Comparison of ENCODE assay signal across 8 cellular contexts in the genomic region with DNA sequence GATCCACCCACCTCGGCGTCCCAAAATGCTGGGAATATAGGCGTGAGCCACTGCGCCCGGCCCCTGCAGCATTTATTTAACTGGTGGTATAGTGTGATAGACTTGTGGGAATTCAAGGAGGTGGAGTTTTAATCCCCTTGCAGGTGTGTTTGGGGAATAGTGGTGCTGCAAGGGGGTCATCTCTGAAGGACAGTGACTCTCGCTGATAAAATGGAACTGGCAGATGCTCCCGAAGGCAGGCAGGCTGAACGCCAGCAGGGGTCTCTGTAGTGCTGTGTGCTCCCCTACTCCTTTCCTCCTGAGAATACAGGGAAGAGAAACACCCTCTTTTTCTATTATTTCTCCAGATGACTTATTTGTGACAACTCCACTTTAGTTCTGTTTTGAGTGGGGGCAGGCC. TPM values are rescaled to one million over a fixed set of nuclear protein-coding genes. Genes with fewer than 3 reads are reported as not detected.
DNase-seq lines count a peak whose midpoint lies in the region; ATAC-seq, FAIRE-seq and TF ChIP-seq lines count a peak whose summit lies in the region.

No MANE protein-coding gene starts in this region.

- H3K4me1 ChIP-seq in left ventricle myocardium inferior (peaks cover 22% of the 10 kb centered on the region), subcutaneous abdominal adipose tissue (ENCODE audit: control insufficient read depth in 5 of 5, insufficient read depth in 5 of 5, low read length in 5 of 5) (peaks cover 0 to 75% (median 33%) of the 10 kb centered on the region in 5 donors), right cardiac atrium (ENCODE audit: control insufficient read depth, insufficient read depth, low read length) (no peaks in the 10 kb centered on the region)

- H3K27ac ChIP-seq in left ventricle myocardium inferior (replicated peaks) (no peak overlapping the region), subcutaneous abdominal adipose tissue (ENCODE audit: low read depth, low read length) (peak overlapping the region; percentile 48), right cardiac atrium (ENCODE audit: low read length) (no peak overlapping the region)

- WGBS in right cardiac atrium = 58% methylated on average over 8 of the region's 8 CpGs

- H3K9me3 Mint-ChIP-seq in brain = no peaks in the 10 kb centered on the region

- FAIRE-seq in HTR-8/SVneo (lab: Jason Lieb, UNC) = no peak

- H3K9ac ChIP-seq in subcutaneous abdominal adipose tissue (ENCODE audit: low read length in 5 of 5) = peak overlapping the region in 1 of 5 donors; percentile 34

- H3K9me3 ChIP-seq in left ventricle myocardium inferior (replicated peaks) (no peaks in the 10 kb centered on the region), subcutaneous abdominal adipose tissue (ENCODE audit: control insufficient read depth in 5 of 5, low read length in 5 of 5) (no peaks in the 10 kb centered on the region), right cardiac atrium (ENCODE audit: control insufficient read depth, low read length) (no peaks in the 10 kb centered on the region)

- H3K27me3 ChIP-seq in left ventricle myocardium inferior (ENCODE audit: low read depth) = no peaks in the 10 kb centered on the region
- no peaks in the 10 kb centered on the region for H3K27me3 ChIP-seq in subcutaneous abdominal adipose tissue (ENCODE audit: control insufficient read depth in 5 of 5, insufficient read depth in 4 of 5, low read length in 5 of 5)
- no peaks in the 10 kb centered on the region for H3K27me3 ChIP-seq in right cardiac atrium (ENCODE audit: control insufficient read depth, insufficient read depth)

- H3K4me3 ChIP-seq in left ventricle myocardium inferior (no peak overlapping the region), subcutaneous abdominal adipose tissue (ENCODE audit: low read depth in 1 of 5, low read length in 5 of 5) (no peak overlapping the region), right cardiac atrium (ENCODE audit: low read length) (no peak overlapping the region)

- TF ChIP-seq CTCF in left ventricle myocardium inferior (IDR thresholded peaks at IDR 0.05; ENCODE audit: borderline replicate concordance) (peak; percentile 36), brain (conservative IDR thresholded peaks at IDR 0.05) (peak; percentile 41 to 49)

- H3K4me1 Mint-ChIP-seq in brain = peaks cover 55% of the 10 kb centered on the region

- H3K36me3 Mint-ChIP-seq in brain = no peaks in the 10 kb centered on the region

- intact Hi-C loops in left ventricle myocardium inferior (cut with micrococcal nuclease) (no loop called here), left ventricle myocardium superior (cut with micrococcal nuclease) (no loop called here), right cardiac atrium (cut with DNase I) (no loop called here)

- no peak for DNase-seq in left ventricle myocardium inferior
- DNase-seq in left ventricle myocardium superior = no peak
- DNase-seq in NCI-H524 (lab: John Stamatoyannopoulos, UW) = peak; percentile 8 to 69
- no peak for DNase-seq in HTR-8/SVneo (ENCODE audit: insufficient read length, low spot score)
- no peak for DNase-seq in right cardiac atrium

- ATAC-seq in left ventricle myocardium superior = no peak
- no peak for ATAC-seq in GM21360 (IDR thresholded peaks at IDR 0.05; ENCODE audit: unreplicated experiment)
- no peak for ATAC-seq in right cardiac atrium

- H3K27ac Mint-ChIP-seq in brain = peak overlapping the region in 2 of 5 experiments; percentile 80 to 81

- H3K36me3 ChIP-seq in left ventricle myocardium inferior = no peaks in the 10 kb centered on the region
- no peaks in the 10 kb centered on the region for H3K36me3 ChIP-seq in subcutaneous abdominal adipose tissue (ENCODE audit: control insufficient read depth in 5 of 5, insufficient read depth in 5 of 5, low read length in 5 of 5)

- peak overlapping the region in 1 of 5 experiments; percentile 42 for H3K4me3 Mint-ChIP-seq in brain

- peaks cover 9% of the 10 kb centered on the region for H3K27me3 Mint-ChIP-seq in brain

RNA-seq across cellular contexts. Expression of a gene that starts 4.0 kb away (rescaled TPM):
- total RNA-seq in left ventricle myocardium inferior = 7.1 TPM
- total RNA-seq in left ventricle myocardium superior = 3.8 TPM
- 18.0 TPM for polyA plus RNA-seq in brain (ENCODE audit: insufficient read depth, low read depth, low replicate concordance)
- total RNA-seq in right cardiac atrium = 10 to 100 TPM in 1 of 4 donors, 1 to 10 TPM in 3; 7.3 to 10.2 (median 8.5) TPM
- polyA plus RNA-seq in right cardiac atrium = 6.7 TPM

RNA-seq across cellular contexts. Expression of a gene that starts 17.9 kb away (rescaled TPM):
- total RNA-seq in left ventricle myocardium inferior (108 TPM), left ventricle myocardium superior (119 TPM), right cardiac atrium (10 to 100 TPM; 86.7 to 91.7 (median 89.2) TPM)
- polyA plus RNA-seq in brain (ENCODE audit: insufficient read depth, low read depth, low replicate concordance) (104 TPM), right cardiac atrium (206 TPM)

RNA-seq across cellular contexts. Expression of a gene that starts 36.5 kb away (rescaled TPM):
- total RNA-seq in left ventricle myocardium inferior (3.8 TPM), left ventricle myocardium superior (6.4 TPM), right cardiac atrium (10 to 100 TPM in 1 of 4 donors, 1 to 10 TPM in 3; 5.0 to 10.9 (median 5.9) TPM)
- polyA plus RNA-seq in brain (ENCODE audit: insufficient read depth, low read depth, low replicate concordance) (1.9 TPM), right cardiac atrium (4.0 TPM)

RNA-seq across cellular contexts. Expression of a gene that starts 48.6 kb away (rescaled TPM):
- total RNA-seq in left ventricle myocardium inferior = 53.6 TPM
- total RNA-seq in left ventricle myocardium superior = 58.7 TPM
- 53.0 TPM for polyA plus RNA-seq in brain (ENCODE audit: insufficient read depth, low read depth, low replicate concordance)
- total RNA-seq in right cardiac atrium = 10 to 100 TPM; 70.9 to 76.4 (median 73.5) TPM
- 121 TPM for polyA plus RNA-seq in right cardiac atrium

Comparison
In these comparisons a context has a peak if more than half of its experiments do, and no peak if none do; other contexts are left out.
1. DNase-seq: peak in NCI-H524 (2 of 2); none in left ventricle myocardium inferior (single experiment), left ventricle myocardium superior (single experiment), HTR-8/SVneo (single experiment) and right cardiac atrium (0 of 3).